In genomic region chr14:53217283-53217994, GRCh38 we compare ENCODE assay signal across 8 cellular contexts.
DNase-seq lines count a peak whose midpoint lies in the region; ATAC-seq and TF ChIP-seq lines count a peak whose summit lies in the region.

No MANE protein-coding gene starts in this region.

- H3K4me3 ChIP-seq in lower lobe of right lung = peak overlapping the region; percentile 69

- DNase-seq in AML-193 (lab: John Stamatoyannopoulos, UW) = peak; percentile 56 to 65
- DNase-seq in NCI-H226 = peak; percentile 51
- DNase-seq in activated CD4-positive, alpha-beta T cell treated with anti-CD3 and anti-CD28 coated beads for 24 hours (ENCODE audit: low read depth in 2 of 2) = peak; percentile 64
- DNase-seq in dermis blood vessel endothelial cell = peak; percentile 82
- peak; percentile 87 for DNase-seq in lower lobe of right lung
- peak; percentile 33 for DNase-seq in stimulated activated CD8-positive, alpha-beta memory T cell treated with anti-CD3 and anti-CD28 coated beads, Interleukin-12 subunit alpha, Interleukin-12 subunit beta, amount 100 ng/mL, for 1 hour (ENCODE audit: low read depth)

- intact Hi-C loops in lower lobe of right lung (cut with DNase I) = no loop called here

- peak; percentile 68 for TF ChIP-seq CTCF in lower lobe of right lung (IDR thresholded peaks at IDR 0.05)

- H3K27ac ChIP-seq in lower lobe of right lung = peak overlapping the region; percentile 53

- no peaks in the 10 kb centered on the region for H3K9me3 ChIP-seq in lower lobe of right lung

- peaks cover 7% of the 10 kb centered on the region for H3K4me1 ChIP-seq in lower lobe of right lung

- H3K27me3 ChIP-seq in lower lobe of right lung (ENCODE audit: low read depth) = no peaks in the 10 kb centered on the region

- no peaks in the 10 kb centered on the region for H3K36me3 ChIP-seq in lower lobe of right lung

- ATAC-seq in GM18907 (IDR thresholded peaks at IDR 0.05; ENCODE audit: unreplicated experiment) (peak; percentile 99), HG03108 (IDR thresholded peaks at IDR 0.05; ENCODE audit: unreplicated experiment) (peak; percentile 98), lower lobe of right lung (peak; percentile 99 to 100)

Comparison
In these comparisons a context has a peak if more than half of its experiments do, and no peak if none do; other contexts are left out.
1. Peak in every context shown above with its lines: DNase-seq, ATAC-seq, H3K4me3 ChIP-seq and H3K27ac ChIP-seq.
2. DNase-seq: peak in every context shown above with its lines; median percentile 87 in lower lobe of right lung; 82 in dermis blood vessel endothelial cell; 64 in activated CD4-positive, alpha-beta T cell treated with anti-CD3 and anti-CD28 coated beads for 24 hours; 60 in AML-193; 51 in NCI-H226; 33 in stimulated activated CD8-positive, alpha-beta memory T cell treated with anti-CD3 and anti-CD28 coated beads, Interleukin-12 subunit alpha, Interleukin-12 subunit beta, amount 100 ng/mL, for 1 hour.